ENCODE assay signal across 8 cellular contexts in the genomic region with DNA sequence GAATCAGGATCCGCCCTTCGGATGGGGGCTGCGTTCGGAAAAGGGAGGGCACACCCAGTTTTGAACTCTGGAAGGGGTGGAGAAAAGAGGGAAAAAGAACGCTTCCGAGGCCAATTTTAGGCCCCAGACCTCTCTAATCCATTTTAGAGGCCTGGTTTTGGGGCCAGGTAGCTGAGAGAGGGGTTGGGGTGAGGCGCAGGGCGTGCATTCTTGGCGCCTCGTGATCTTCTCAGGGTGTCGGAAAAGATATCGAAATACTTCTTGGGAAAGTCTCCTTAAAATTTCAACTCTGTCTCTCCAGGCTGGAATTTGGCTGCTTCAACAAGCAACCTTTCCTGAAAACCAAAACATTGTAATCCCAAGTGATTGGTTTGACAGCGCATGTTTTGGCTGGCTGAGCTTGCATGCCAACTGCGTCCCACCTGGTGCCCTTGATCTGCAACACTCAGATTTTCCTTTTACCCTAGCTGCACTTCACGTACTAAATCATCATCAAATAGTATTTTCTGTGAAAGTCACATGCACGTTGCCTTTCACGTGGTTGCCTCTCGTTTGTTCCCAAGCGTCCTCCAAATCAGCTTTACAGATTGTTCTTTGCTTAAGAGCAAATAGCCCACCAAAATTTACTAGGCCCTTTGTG. TPM values are rescaled to one million over a fixed set of nuclear protein-coding genes. Genes with fewer than 3 reads are reported as not detected.
DNase-seq lines count a peak whose midpoint lies in the region; ATAC-seq and TF ChIP-seq lines count a peak whose summit lies in the region.

No MANE protein-coding gene starts in this region.

- intact Hi-C loops in heart left ventricle (cut with DNase I): loop anchor here in 8 of 10 donors (1.0 to 10.0 kb wide), 17 partner anchors 67 to 315 kb away; a partner anchor contains a TSS
- intact Hi-C loops in Right ventricle myocardium superior (cut with DNase I): loop anchor here (10.0 kb wide), 1 partner anchor 156 kb away; no protein-coding TSS in a partner anchor
- intact Hi-C loops in dendritic cell treated with granulocyte-macrophage colony-stimulating factor and Interleukin-4, amounts not matched to agents 40 ng/mL and 50 ng/mL, for 4 days (cut with micrococcal nuclease): loop anchor here (1.0 to 10.0 kb wide), 7 partner anchors 67 to 368 kb away; a partner anchor contains a TSS

- H3K4me3 ChIP-seq in heart left ventricle: peak overlapping the region; percentile 42 to 90 (median 78)
- peak overlapping the region; percentile 83 to 93 for H3K4me3 ChIP-seq in mucosa of rectum (ENCODE audit: low read length in 2 of 2)

- H3K4me1 ChIP-seq in heart left ventricle: peaks cover 4 to 29% (median 21%) of the 10 kb centered on the region in 12 donors
- peaks cover 8 to 16% of the 10 kb centered on the region in 2 donors for H3K4me1 ChIP-seq in mucosa of rectum (ENCODE audit: control insufficient read depth in 2 of 2, insufficient read depth in 2 of 2, low read length in 2 of 2)

- WGBS in heart left ventricle, 4 donors: 0 to 4% (median 3%) methylated on average over 19 of the region's 19 CpGs

- peak in 3 of 5 donors; percentile 10 to 37 (median 19) for DNase-seq in heart left ventricle
- no peak for DNase-seq in Right ventricle myocardium superior
- DNase-seq in NCI-H2081 (lab: John Stamatoyannopoulos, UW): peak; percentile 67 to 83
- peak; percentile 46 for DNase-seq in activated CD4-positive, alpha-beta T cell treated with anti-CD3 and anti-CD28 coated beads for 1 hour
- DNase-seq in stimulated activated CD8-positive, alpha-beta memory T cell treated with anti-CD3 and anti-CD28 coated beads, Interleukin-7, amount 100 ng/mL, for 24 hours (ENCODE audit: low read depth): peak; percentile 18

- H3K9ac ChIP-seq in mucosa of rectum (ENCODE audit: low read depth in 1 of 2, low read length in 2 of 2): peak overlapping the region; percentile 89 to 96

- peaks cover 30% of the 10 kb centered on the region for H3K36me3 Mint-ChIP-seq in dendritic cell treated with granulocyte-macrophage colony-stimulating factor and Interleukin-4, amounts not matched to agents 40 ng/mL and 50 ng/mL, for 4 days (ENCODE audit: low read depth)

- no peaks in the 10 kb centered on the region for H3K9me3 Mint-ChIP-seq in dendritic cell treated with granulocyte-macrophage colony-stimulating factor and Interleukin-4, amounts not matched to agents 40 ng/mL and 50 ng/mL, for 4 days

- ATAC-seq in heart left ventricle (no peak), Right ventricle myocardium superior (ENCODE audit: poor library complexity) (no peak), GM21360 (IDR thresholded peaks at IDR 0.05; ENCODE audit: unreplicated experiment) (no peak)

- H3K27me3 Mint-ChIP-seq in dendritic cell treated with granulocyte-macrophage colony-stimulating factor and Interleukin-4, amounts not matched to agents 40 ng/mL and 50 ng/mL, for 4 days: no peaks in the 10 kb centered on the region

- no peak for TF ChIP-seq CTCF in heart left ventricle (IDR thresholded peaks at IDR 0.05)

- H3K4me1 Mint-ChIP-seq in dendritic cell treated with granulocyte-macrophage colony-stimulating factor and Interleukin-4, amounts not matched to agents 40 ng/mL and 50 ng/mL, for 4 days (ENCODE audit: low read depth): peaks cover 33% of the 10 kb centered on the region

- H3K9me3 ChIP-seq in heart left ventricle (no peaks in the 10 kb centered on the region), mucosa of rectum (ENCODE audit: control insufficient read depth in 2 of 2, low read length in 2 of 2) (no peaks in the 10 kb centered on the region)

- H3K27ac ChIP-seq in heart left ventricle (peak overlapping the region; percentile 83 to 98 (median 93)), mucosa of rectum (ENCODE audit: low read depth in 2 of 2, low read length in 2 of 2) (peak overlapping the region; percentile 99)

- TF ChIP-seq POLR2A in heart left ventricle (IDR thresholded peaks at IDR 0.05): no peak

- H3K27me3 ChIP-seq in heart left ventricle (no peaks in the 10 kb centered on the region), mucosa of rectum (ENCODE audit: control insufficient read depth in 2 of 2, insufficient read depth in 2 of 2, low read length in 2 of 2) (no peaks in the 10 kb centered on the region)

- H3K27ac Mint-ChIP-seq in dendritic cell treated with granulocyte-macrophage colony-stimulating factor and Interleukin-4, amounts not matched to agents 40 ng/mL and 50 ng/mL, for 4 days: peak overlapping the region; percentile 98

- peak overlapping the region; percentile 98 for H3K4me3 Mint-ChIP-seq in dendritic cell treated with granulocyte-macrophage colony-stimulating factor and Interleukin-4, amounts not matched to agents 40 ng/mL and 50 ng/mL, for 4 days

- H3K36me3 ChIP-seq in heart left ventricle (no peaks in the 10 kb centered on the region), mucosa of rectum (ENCODE audit: control insufficient read depth in 2 of 2, insufficient read depth in 2 of 2, low read length in 2 of 2) (no peaks in the 10 kb centered on the region)

RNA-seq across cellular contexts. Expression of a gene that starts 0.9 kb away (rescaled TPM):
- total RNA-seq in heart left ventricle: 10 to 100 TPM; 39.2 to 89.5 (median 74.6) TPM
- polyA plus RNA-seq in heart left ventricle: 100 to 1,000 TPM in 1 of 2 donors, 10 to 100 TPM in 1; 31.1 to 110 TPM
- 57.2 TPM for total RNA-seq in Right ventricle myocardium superior
